1 cellular context compared by ENCODE assay signal in the genomic region with DNA sequence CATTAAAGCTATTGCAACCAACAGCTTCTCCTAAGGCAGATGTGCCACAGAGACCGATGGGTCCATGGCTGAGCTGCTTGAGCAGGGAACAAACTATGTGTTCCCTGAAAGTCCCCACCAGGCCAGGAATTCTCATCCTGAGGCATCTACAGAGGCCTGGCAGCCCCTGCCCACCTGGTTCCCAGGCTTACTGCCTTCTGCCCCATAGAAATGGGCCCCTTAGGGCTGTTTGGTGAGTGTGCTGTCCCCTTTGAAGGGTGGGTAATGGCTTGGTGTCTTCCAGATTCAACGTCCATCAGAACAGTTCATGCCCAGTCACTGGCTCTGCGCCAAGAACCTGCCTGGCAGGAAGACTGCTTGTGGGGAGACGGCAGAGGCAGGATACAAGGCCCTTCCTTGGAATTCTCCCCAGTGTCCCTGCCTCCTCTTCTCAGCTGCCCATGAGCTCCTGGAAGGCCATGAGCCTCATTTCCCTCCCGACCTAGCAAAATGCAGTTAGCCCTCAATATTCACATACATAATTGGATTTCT.
TF ChIP-seq lines count a peak whose summit lies in the region.

No MANE protein-coding gene starts in this region.

TF ChIP-seq in K562, 482 proteins besides CTCF, POLR2A, EP300 and RAD21:
- TF ChIP-seq NFIC (IDR thresholded peaks at IDR 0.05) (peak; percentile 68), XRCC4 (IDR thresholded peaks at IDR 0.05; ENCODE audit: extremely low read depth, insufficient read depth, insufficient read length) (no peak)
